Comparison of ENCODE assay signal across 20 cellular contexts in the genomic region with DNA sequence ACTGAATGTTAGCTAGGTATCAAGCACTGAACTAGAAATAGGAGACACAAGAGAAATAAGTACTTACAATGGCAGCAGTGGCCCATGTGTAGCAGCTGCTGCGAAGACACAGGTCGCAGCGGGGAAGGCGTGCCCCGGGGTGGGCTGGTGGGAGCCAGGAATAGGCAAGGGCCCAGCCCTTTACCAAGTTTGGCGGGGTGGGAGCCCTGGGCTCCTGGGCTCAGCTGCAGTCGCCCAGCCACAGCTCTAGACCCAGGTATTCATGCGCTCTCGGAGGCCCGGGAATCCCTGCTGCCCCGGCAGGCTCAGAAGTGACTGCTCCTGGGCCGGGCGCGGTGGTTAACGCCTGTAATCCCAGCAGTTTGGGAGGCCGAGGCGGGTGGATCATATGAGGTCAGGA.
A peak's percentile ranks its signal among the peaks of the same experiment; 100 is the strongest.
DNase-seq lines count a peak whose midpoint lies in the region; ATAC-seq and TF ChIP-seq lines count a peak whose summit lies in the region.
"Had no signal": no experiment of that assay in that cellular context is flagged by ENCODE, and none has a peak within 500 bp of the region (broad histone marks: within the 10 kb centered on the region; RNA-seq: fewer than 3 reads in every experiment).

No MANE protein-coding gene starts in this region.

- H3K9ac ChIP-seq in SK-N-SH: no peak overlapping the region
- H3K9ac ChIP-seq: BLaER1 treated with 17β-estradiol and CSF1 and Interleukin-3, amounts not matched to agents 10 nM and 100 nM had no signal

- POLR2A ChIA-PET in MCF 10A (lab: Yijun Ruan, JAX): interaction anchor here (0.6 kb wide), 1 partner anchor 1031 kb away, joined by 3 read pairs; no protein-coding TSS in a partner anchor
- POLR2A ChIA-PET in SK-N-SH (lab: Yijun Ruan, JAX): no interaction called here

- H4K20me1 ChIP-seq in osteoblast (ENCODE audit: insufficient read depth, low read length): no peaks in the 10 kb centered on the region
- H4K20me1 ChIP-seq in SK-N-SH (ENCODE audit: insufficient read depth): no peaks in the 10 kb centered on the region
- H4K20me1 ChIP-seq: BLaER1 treated with 17β-estradiol and CSF1 and Interleukin-3, amounts not matched to agents 10 nM and 100 nM had no signal

- H3K4me3 Mint-ChIP-seq in activated naive CD4-positive, alpha-beta T cell treated with anti-CD3 and anti-CD28 coated beads for 36 hours: no peak overlapping the region
- H3K4me3 Mint-ChIP-seq in MCF 10A (ENCODE audit: unreplicated experiment): no peak overlapping the region
- H3K4me3 Mint-ChIP-seq: B cell; CD4-positive, alpha-beta T cell; CD8-positive, alpha-beta T cell had no signal

- BruUV-seq in MCF 10A (replicated peaks; lab: Mats Ljungman, UMichigan): no TSS peak

- TF ChIP-seq EP300 in sigmoid colon (IDR thresholded peaks at IDR 0.05) (no peak), SK-N-SH (IDR thresholded peaks at IDR 0.05; ENCODE audit: borderline replicate concordance in 1 of 2, low read depth in 1 of 2, low read length in 1 of 2) (no peak)

- CTCF ChIA-PET in activated naive CD4-positive, alpha-beta T cell treated with anti-CD3 and anti-CD28 coated beads for 36 hours (lab: Charles Lee): no interaction called here
- CTCF ChIA-PET in MCF 10A (lab: Yijun Ruan, JAX): interaction anchor here (1.5 kb wide), 1 partner anchor 10 kb away, joined by 5 read pairs; no protein-coding TSS in a partner anchor
- CTCF ChIA-PET in SK-N-SH (lab: Yijun Ruan, JAX): no interaction called here

- ATAC-seq in left ventricle myocardium superior: no peak
- no peak for ATAC-seq in heart right ventricle
- ATAC-seq in upper lobe of right lung: peak; percentile 38
- ATAC-seq: A549; CD8-positive, alpha-beta T cell had no signal

- H3K79me2 ChIP-seq in osteoblast (ENCODE audit: insufficient read depth, low read length) (no peaks in the 10 kb centered on the region), SK-N-SH (ENCODE audit: insufficient read depth) (no peaks in the 10 kb centered on the region)

- H3K36me3 Mint-ChIP-seq in activated naive CD4-positive, alpha-beta T cell treated with anti-CD3 and anti-CD28 coated beads for 36 hours (ENCODE audit: low read depth): no peaks in the 10 kb centered on the region
- no peaks in the 10 kb centered on the region for H3K36me3 Mint-ChIP-seq in MCF 10A (ENCODE audit: insufficient read depth, unreplicated experiment)
- H3K36me3 Mint-ChIP-seq: CD8-positive, alpha-beta T cell had no signal

- H3K27me3 Mint-ChIP-seq in activated naive CD4-positive, alpha-beta T cell treated with anti-CD3 and anti-CD28 coated beads for 36 hours (ENCODE audit: low read depth): no peaks in the 10 kb centered on the region
- no peaks in the 10 kb centered on the region for H3K27me3 Mint-ChIP-seq in MCF 10A (ENCODE audit: insufficient read depth, unreplicated experiment)
- H3K27me3 Mint-ChIP-seq: B cell; CD4-positive, alpha-beta T cell had no signal

- H3K9me3 ChIP-seq in heart right ventricle: peaks cover 0 to 10% (median 0%) of the 10 kb centered on the region in 11 donors
- H3K9me3 ChIP-seq in osteoblast (ENCODE audit: low read depth, low read length): no peaks in the 10 kb centered on the region
- H3K9me3 ChIP-seq in sigmoid colon: no peaks in the 10 kb centered on the region
- H3K9me3 ChIP-seq in upper lobe of right lung: no peaks in the 10 kb centered on the region
- H3K9me3 ChIP-seq in SK-N-SH: no peaks in the 10 kb centered on the region
- H3K9me3 ChIP-seq: A549, Caco-2 had no signal

- H3K4me1 ChIP-seq in heart right ventricle: no peaks in the 10 kb centered on the region
- H3K4me1 ChIP-seq in osteoblast (ENCODE audit: insufficient read depth, low read length): no peaks in the 10 kb centered on the region
- H3K4me1 ChIP-seq in sigmoid colon: no peaks in the 10 kb centered on the region
- H3K4me1 ChIP-seq in upper lobe of right lung: no peaks in the 10 kb centered on the region
- H3K4me1 ChIP-seq in SK-N-SH (ENCODE audit: control insufficient read depth in 1 of 2, insufficient read depth in 2 of 2, low read depth in 1 of 2, low read length in 1 of 2): no peaks in the 10 kb centered on the region
- H3K4me1 ChIP-seq: A549; BLaER1 treated with 17β-estradiol and CSF1 and Interleukin-3, amounts not matched to agents 10 nM and 100 nM had no signal

- TF ChIP-seq CTCF in heart right ventricle (IDR thresholded peaks at IDR 0.05) (no peak), osteoblast (IDR thresholded peaks at IDR 0.05; ENCODE audit: extremely low read depth, low read depth, low read length) (no peak), sigmoid colon (IDR thresholded peaks at IDR 0.05) (no peak), upper lobe of right lung (IDR thresholded peaks at IDR 0.05) (no peak), MCF 10A (IDR thresholded peaks at IDR 0.05; ENCODE audit: unreplicated experiment) (no peak), SK-N-SH (IDR thresholded peaks at IDR 0.05) (no peak)

- H3K27ac Mint-ChIP-seq in activated naive CD4-positive, alpha-beta T cell treated with anti-CD3 and anti-CD28 coated beads for 36 hours: no peak overlapping the region
- no peak overlapping the region for H3K27ac Mint-ChIP-seq in MCF 10A (ENCODE audit: low read depth, unreplicated experiment)
- H3K27ac Mint-ChIP-seq: B cell; CD4-positive, alpha-beta T cell; CD8-positive, alpha-beta T cell had no signal

- no peaks in the 10 kb centered on the region for H3K4me1 Mint-ChIP-seq in activated naive CD4-positive, alpha-beta T cell treated with anti-CD3 and anti-CD28 coated beads for 36 hours (ENCODE audit: low read depth)
- no peaks in the 10 kb centered on the region for H3K4me1 Mint-ChIP-seq in MCF 10A (ENCODE audit: insufficient read depth, unreplicated experiment)
- H3K4me1 Mint-ChIP-seq: B cell had no signal

- no peaks in the 10 kb centered on the region for H3F3A ChIP-seq in SK-N-SH (replicated peaks; ENCODE audit: insufficient read depth)

- H3K36me3 ChIP-seq in heart right ventricle: no peaks in the 10 kb centered on the region
- no peaks in the 10 kb centered on the region for H3K36me3 ChIP-seq in osteoblast (ENCODE audit: insufficient read depth, low read length)
- H3K36me3 ChIP-seq in sigmoid colon: no peaks in the 10 kb centered on the region
- no peaks in the 10 kb centered on the region for H3K36me3 ChIP-seq in upper lobe of right lung
- H3K36me3 ChIP-seq in SK-N-SH (replicated peaks in 1 of 2; ENCODE audit: control insufficient read depth in 1 of 2, insufficient read depth in 2 of 2, low read length in 1 of 2): no peaks in the 10 kb centered on the region
- H3K36me3 ChIP-seq: BLaER1 treated with 17β-estradiol and CSF1 and Interleukin-3, amounts not matched to agents 10 nM and 100 nM had no signal

- H2AFZ ChIP-seq in osteoblast (ENCODE audit: low read length): no peak overlapping the region
- no peak overlapping the region for H2AFZ ChIP-seq in SK-N-SH (ENCODE audit: low read depth)

- DNase-seq in left ventricle myocardium superior: peak; percentile 14
- no peak for DNase-seq in heart right ventricle
- DNase-seq in osteoblast (ENCODE audit: insufficient read length, low spot score, missing footprints): peak; percentile 51
- DNase-seq in sigmoid colon: peak; percentile 51
- peak; percentile 50 for DNase-seq in upper lobe of right lung
- no peak for DNase-seq in activated naive CD4-positive, alpha-beta T cell treated with anti-CD3 and anti-CD28 coated beads for 36 hours
- no peak for DNase-seq in MCF 10A (ENCODE audit: unreplicated experiment)
- DNase-seq in SK-N-SH: no peak
- DNase-seq: AML-193; Caco-2; Calu3; CD8-positive, alpha-beta T cell; DMS79 treated with DMSO at 0.1 percent for 48 hours; GF-D8 had no signal

- intact Hi-C loops in left ventricle myocardium superior (cut with micrococcal nuclease): no loop called here
- intact Hi-C loops in heart right ventricle (cut with DNase I): no loop called here
- intact Hi-C loops in sigmoid colon (cut with DNase I): no loop called here
- intact Hi-C loops in upper lobe of right lung (cut with DNase I): no loop called here
- intact Hi-C loops in activated naive CD4-positive, alpha-beta T cell treated with anti-CD3 and anti-CD28 coated beads for 36 hours (cut with micrococcal nuclease): no loop called here
- intact Hi-C loops in MCF 10A (cut with micrococcal nuclease): no loop called here

- H3K9me2 ChIP-seq in SK-N-SH: no peaks in the 10 kb centered on the region

- TF ChIP-seq RAD21 in SK-N-SH (IDR thresholded peaks at IDR 0.05; ENCODE audit: low read length): no peak

- H3K27me3 ChIP-seq in heart right ventricle (no peaks in the 10 kb centered on the region), osteoblast (ENCODE audit: insufficient read depth, low read length) (no peaks in the 10 kb centered on the region), sigmoid colon (no peaks in the 10 kb centered on the region), upper lobe of right lung (no peaks in the 10 kb centered on the region), SK-N-SH (ENCODE audit: insufficient read depth) (no peaks in the 10 kb centered on the region)
- H3K27me3 ChIP-seq: BLaER1 treated with 17β-estradiol and CSF1 and Interleukin-3, amounts not matched to agents 10 nM and 100 nM had no signal

- no peak overlapping the region for H3K27ac ChIP-seq in heart right ventricle
- no peak overlapping the region for H3K27ac ChIP-seq in osteoblast (ENCODE audit: low read depth, low read length)
- H3K27ac ChIP-seq in sigmoid colon: no peak overlapping the region
- H3K27ac ChIP-seq in upper lobe of right lung: no peak overlapping the region
- no peak overlapping the region for H3K27ac ChIP-seq in SK-N-SH (ENCODE audit: low read depth in 2 of 2, low read length in 1 of 2)
- H3K27ac ChIP-seq: 22Rv1; A549; BLaER1 treated with 17β-estradiol and CSF1 and Interleukin-3, amounts not matched to agents 10 nM and 100 nM; C4-2B had no signal

- H3K9me3 Mint-ChIP-seq in activated naive CD4-positive, alpha-beta T cell treated with anti-CD3 and anti-CD28 coated beads for 36 hours: peaks cover 6% of the 10 kb centered on the region
- H3K9me3 Mint-ChIP-seq in MCF 10A (ENCODE audit: unreplicated experiment): no peaks in the 10 kb centered on the region

- no peak overlapping the region for H3K4me3 ChIP-seq in heart right ventricle
- H3K4me3 ChIP-seq in osteoblast (ENCODE audit: insufficient read depth, low read length): no peak overlapping the region
- no peak overlapping the region for H3K4me3 ChIP-seq in sigmoid colon
- no peak overlapping the region for H3K4me3 ChIP-seq in upper lobe of right lung
- no peak overlapping the region for H3K4me3 ChIP-seq in SK-N-SH (ENCODE audit: low read depth in 2 of 2, low read length in 1 of 2)
- H3K4me3 ChIP-seq: A549; BLaER1 treated with 17β-estradiol and CSF1 and Interleukin-3, amounts not matched to agents 10 nM and 100 nM had no signal

- WGBS in heart right ventricle, 2 donors: 92 to 95% methylated on average over 17 of the region's 17 CpGs
- 96% methylated on average over 17 of the region's 17 CpGs for WGBS in sigmoid colon, 2 donors
- WGBS in SK-N-SH (ENCODE audit: low lambda C conversion rate): 59% methylated on average over 16 of the region's 17 CpGs

- H3K4me2 ChIP-seq in osteoblast (ENCODE audit: insufficient read depth, low read length) (no peak overlapping the region), SK-N-SH (no peak overlapping the region)
- H3K4me2 ChIP-seq: A549; BLaER1 treated with 17β-estradiol and CSF1 and Interleukin-3, amounts not matched to agents 10 nM and 100 nM had no signal

- no peak for TF ChIP-seq POLR2A in sigmoid colon (IDR thresholded peaks at IDR 0.05)

TF ChIP-seq in SK-N-SH, 30 proteins besides CTCF, POLR2A, EP300 and RAD21 (continues in another document):
- TF ChIP-seq TAF1 (IDR thresholded peaks at IDR 0.05; ENCODE audit: borderline replicate concordance, low read depth, low read length): no peak

Comparison
In these comparisons a context has a peak if more than half of its experiments do, and no peak if none do; other contexts are left out.
1. DNase-seq: peak in left ventricle myocardium superior (single experiment), osteoblast (single experiment), sigmoid colon (single experiment) and upper lobe of right lung (single experiment); none in heart right ventricle (0 of 2), activated naive CD4-positive, alpha-beta T cell treated with anti-CD3 and anti-CD28 coated beads for 36 hours (single experiment), MCF 10A (single experiment) and SK-N-SH (single experiment).